In the genomic region with DNA sequence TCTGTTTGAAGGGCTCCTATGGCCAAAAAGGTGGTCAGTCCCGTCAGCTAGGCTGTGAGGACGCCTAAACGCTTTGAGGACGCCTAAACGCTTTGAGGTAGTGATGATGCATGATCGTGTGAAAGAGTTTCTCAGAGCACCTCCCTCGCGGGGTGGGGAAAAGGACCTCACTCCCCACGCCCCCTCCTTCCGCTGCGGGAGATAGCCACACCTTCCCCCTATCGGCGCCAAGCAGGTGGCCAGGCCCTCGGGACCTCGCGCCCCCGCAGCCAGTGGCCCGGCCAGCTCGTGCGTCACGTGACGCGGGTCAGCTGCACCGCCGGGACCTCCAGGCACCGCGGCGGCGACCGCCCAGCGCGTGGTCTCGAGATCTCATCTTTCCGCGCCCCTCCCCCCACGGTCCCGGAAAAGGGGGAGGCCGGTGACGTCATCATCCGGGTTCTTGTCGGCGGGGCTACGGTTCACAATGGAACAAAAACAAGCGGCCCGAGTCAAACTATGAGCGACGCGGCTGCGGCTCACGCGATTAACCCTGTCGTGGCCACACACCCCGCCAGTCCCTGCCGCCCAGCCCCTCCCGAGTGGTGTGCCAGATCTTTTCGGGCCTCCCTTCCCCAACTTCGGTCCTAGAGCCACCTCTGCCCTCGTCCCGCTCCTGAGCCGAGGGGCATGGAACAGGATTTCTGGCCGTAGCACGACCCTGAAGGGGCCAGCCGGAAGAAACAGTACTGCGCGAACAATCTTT, we compare ENCODE assay signal across 8 cellular contexts. TPM values are rescaled to one million over a fixed set of nuclear protein-coding genes. Genes with fewer than 3 reads are reported as not detected.
DNase-seq lines count a peak whose midpoint lies in the region; ATAC-seq and TF ChIP-seq lines count a peak whose summit lies in the region.

No MANE protein-coding gene starts in this region.

- H3K4me3 ChIP-seq in vagina, result peak overlapping the region; percentile 88

- peak in 1 of 2 donors; percentile 83 for TF ChIP-seq POLR2A in vagina (IDR thresholded peaks at IDR 0.05)

- H3K36me3 ChIP-seq in vagina, result no peaks in the 10 kb centered on the region

- peaks cover 30% of the 10 kb centered on the region for H3K4me1 ChIP-seq in vagina

- peak; percentile 78 for DNase-seq in NCI-H2029 treated with DMSO at 0.1 percent for 48 hours (lab: John Stamatoyannopoulos, UW)
- DNase-seq in T1000 (lab: John Stamatoyannopoulos, UW), result peak; percentile 87
- peak; percentile 98 for DNase-seq in astrocyte of the hippocampus (ENCODE audit: low read depth, low spot score)
- DNase-seq in hepatic stellate cell (ENCODE audit: low spot score), result peak; percentile 88
- DNase-seq in putamen (ENCODE audit: low spot score), result peak; percentile 89
- DNase-seq in vagina (ENCODE audit: extremely low spot score in 2 of 2), result peak in 1 of 2 donors; percentile 98

- peak in 2 of 3 experiments; percentile 0 to 9 for TF ChIP-seq CTCF in vagina (IDR thresholded peaks at IDR 0.05)

- ATAC-seq in GM18511 (IDR thresholded peaks at IDR 0.05; ENCODE audit: unreplicated experiment) (peak; percentile 69), HG03025 (IDR thresholded peaks at IDR 0.05; ENCODE audit: low FRiP score, unreplicated experiment) (peak; percentile 47)

- H3K27me3 ChIP-seq in vagina, result no peaks in the 10 kb centered on the region

- intact Hi-C loops in vagina (cut with DNase I), result no loop called here

- H3K9me3 ChIP-seq in vagina, result no peaks in the 10 kb centered on the region

- peak overlapping the region; percentile 96 for H3K27ac ChIP-seq in vagina

RNA-seq across cellular contexts. Expression of gene USP9X, which starts 0.7 kb away (rescaled TPM):
- 72.4 TPM for total RNA-seq in vagina
